In the genomic region with DNA sequence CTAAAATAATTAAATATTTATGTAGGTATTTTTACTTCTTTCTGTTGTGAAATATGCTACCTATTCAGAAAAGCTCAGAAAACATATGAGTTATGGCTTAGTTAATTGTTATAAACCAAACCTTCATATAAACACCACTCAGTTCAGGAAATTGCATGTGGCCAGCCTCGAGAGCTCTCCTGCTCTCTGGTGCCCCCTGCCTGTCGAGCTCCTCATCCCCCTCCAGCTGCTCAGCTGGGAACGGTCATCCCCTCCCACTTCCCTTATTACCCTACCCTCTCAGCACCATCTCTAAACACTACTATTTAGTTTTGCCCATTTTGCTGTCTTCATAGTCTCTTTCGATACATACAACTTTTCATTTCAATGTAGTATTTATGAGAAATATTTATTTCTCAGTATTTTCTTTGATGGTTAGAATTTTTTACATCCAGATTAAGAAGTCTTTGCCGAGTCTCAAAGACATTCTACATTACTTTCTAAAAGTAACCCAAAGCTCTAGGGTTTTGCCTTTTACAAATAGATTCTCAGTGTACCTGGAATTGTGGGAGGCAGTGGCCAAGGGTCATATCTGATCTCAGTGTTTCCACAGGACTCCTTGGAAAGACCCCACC, we compare ENCODE assay signal across 8 cellular contexts. TPM values are rescaled to one million over a fixed set of nuclear protein-coding genes. Genes with fewer than 3 reads are reported as not detected.
DNase-seq lines count a peak whose midpoint lies in the region; ATAC-seq, FAIRE-seq and TF ChIP-seq lines count a peak whose summit lies in the region.

No MANE protein-coding gene starts in this region.

- ATAC-seq in GM18870 (IDR thresholded peaks at IDR 0.05; ENCODE audit: unreplicated experiment), result peak; percentile 74
- ATAC-seq in HG03135 (IDR thresholded peaks at IDR 0.05; ENCODE audit: unreplicated experiment), result peak; percentile 83

- intact Hi-C loops in activated CD4-positive, alpha-beta T cell treated with anti-CD3 and anti-CD28 coated beads, Interleukin-2, amount 10 ng/mL, durations not matched to agents 24 days and 14 days (cut with micrococcal nuclease), result loop anchor here (1.0 to 2.0 kb wide), 6 partner anchors 52 to 230 kb away; no protein-coding TSS in a partner anchor
- intact Hi-C loops in lower leg skin (cut with DNase I; ENCODE audit: low total_unique reads), result no loop called here

- peak in 1 of 3 donors; percentile 44 for TF ChIP-seq CTCF in lower leg skin (IDR thresholded peaks at IDR 0.05)

- DNase-seq in AG08396 (ENCODE audit: low spot score) (peak; percentile 85), NCI-H446 (lab: John Stamatoyannopoulos, UW) (peak; percentile 36 to 67), lower leg skin (ENCODE audit: low spot score in 2 of 2) (peak; percentile 60 to 95)
- peak; percentile 95 for DNase-seq in activated CD4-positive, alpha-beta T cell treated with anti-CD3 and anti-CD28 coated beads, Interleukin-2, amount 10 ng/mL, durations not matched to agents 24 days and 14 days
- peak; percentile 78 for DNase-seq in stimulated activated CD8-positive, alpha-beta memory T cell treated with anti-CD3 and anti-CD28 coated beads, Interleukin-15, amount 100 ng/mL, for 1 hour (ENCODE audit: low read depth)

- H3K27me3 Mint-ChIP-seq in activated CD4-positive, alpha-beta T cell treated with anti-CD3 and anti-CD28 coated beads, Interleukin-2, amount 10 ng/mL, durations not matched to agents 24 days and 14 days, result peaks cover 11% of the 10 kb centered on the region

- peak; percentile 41 for FAIRE-seq in colon (lab: Jason Lieb, UNC)

- H3K4me3 Mint-ChIP-seq in activated CD4-positive, alpha-beta T cell treated with anti-CD3 and anti-CD28 coated beads, Interleukin-2, amount 10 ng/mL, durations not matched to agents 24 days and 14 days, result peak overlapping the region; percentile 28

- 25 to 26% methylated on average over 5 of the region's 5 CpGs for WGBS in lower leg skin, 2 donors

- no peak for TF ChIP-seq POLR2A in lower leg skin (IDR thresholded peaks at IDR 0.05)

- peaks cover 19% of the 10 kb centered on the region for H3K4me1 Mint-ChIP-seq in activated CD4-positive, alpha-beta T cell treated with anti-CD3 and anti-CD28 coated beads, Interleukin-2, amount 10 ng/mL, durations not matched to agents 24 days and 14 days

- peaks cover 13% of the 10 kb centered on the region for H3K36me3 Mint-ChIP-seq in activated CD4-positive, alpha-beta T cell treated with anti-CD3 and anti-CD28 coated beads, Interleukin-2, amount 10 ng/mL, durations not matched to agents 24 days and 14 days (ENCODE audit: low read depth)

- H3K27ac Mint-ChIP-seq in activated CD4-positive, alpha-beta T cell treated with anti-CD3 and anti-CD28 coated beads, Interleukin-2, amount 10 ng/mL, durations not matched to agents 24 days and 14 days, result peak overlapping the region; percentile 62

- H3K9me3 Mint-ChIP-seq in activated CD4-positive, alpha-beta T cell treated with anti-CD3 and anti-CD28 coated beads, Interleukin-2, amount 10 ng/mL, durations not matched to agents 24 days and 14 days, result peaks cover 7% of the 10 kb centered on the region

- H3K4me3 ChIP-seq in lower leg skin (ENCODE audit: low read depth, poor library complexity, severe bottlenecking), result no peak overlapping the region

RNA-seq across cellular contexts. Expression of gene SEMA4D, which starts 51.2 kb away (rescaled TPM):
- 368 and 370 TPM in 2 replicates for total RNA-seq in activated CD4-positive, alpha-beta T cell treated with anti-CD3 and anti-CD28 coated beads, Interleukin-2, amount 10 ng/mL, durations not matched to agents 24 days and 14 days
- 10 to 100 TPM; 31.1 to 59.2 (median 42.1) TPM for total RNA-seq in lower leg skin

RNA-seq across cellular contexts. Expression of gene GADD45G, which starts 55.7 kb away (rescaled TPM):
- total RNA-seq in activated CD4-positive, alpha-beta T cell treated with anti-CD3 and anti-CD28 coated beads, Interleukin-2, amount 10 ng/mL, durations not matched to agents 24 days and 14 days, result 19.8 and 20.0 TPM in 2 replicates
- total RNA-seq in lower leg skin, result 10 to 100 TPM; 18.3 to 48.9 (median 23.6) TPM
